In the genomic region with DNA sequence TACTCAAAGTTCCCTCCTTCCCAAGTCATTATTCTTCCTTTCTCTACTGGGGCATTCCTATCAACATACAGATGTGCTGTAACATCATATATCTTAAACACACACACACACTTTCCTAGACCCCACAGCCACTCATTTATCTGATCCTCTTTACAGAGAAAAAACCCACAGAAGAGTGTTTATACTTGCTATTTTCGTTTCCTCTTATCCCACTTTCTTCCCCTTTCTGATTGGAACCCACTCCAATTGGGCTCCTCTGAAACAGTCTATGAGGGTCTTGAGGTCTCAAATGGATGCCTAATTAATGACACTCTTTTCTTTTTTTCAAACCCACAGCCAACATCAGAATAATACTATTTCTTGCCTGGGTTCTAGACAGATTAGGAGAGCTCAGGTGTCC, we compare ENCODE assay signal across 20 cellular contexts.
"Had no signal": no experiment of that assay in that cellular context is flagged by ENCODE, and none has a peak within 500 bp of the region (broad histone marks: within the 10 kb centered on the region; RNA-seq: fewer than 3 reads in every experiment).

No MANE protein-coding gene starts in this region.

- H3K36me3 ChIP-seq: gastroesophageal sphincter, ovary, spleen, suprapubic skin, tibial artery had no signal

- H3K9me3 ChIP-seq: gastroesophageal sphincter, ovary, psoas muscle, spleen, suprapubic skin, tibial artery had no signal

- H3K4me1 ChIP-seq: gastroesophageal sphincter, psoas muscle, spleen, suprapubic skin, tibial artery had no signal

- H3K4me3 ChIP-seq: gastroesophageal sphincter, ovary, psoas muscle, spleen, suprapubic skin, tibial artery had no signal

- DNase-seq: activated CD4-positive, alpha-beta memory T cell treated with anti-CD3 and anti-CD28 coated beads, Interleukin-2, amount 10 ng/mL, durations not matched to agents 7 days and 5 days; activated CD4-positive, alpha-beta T cell treated with anti-CD3 and anti-CD28 coated beads for 1 hour; activated CD4-positive, alpha-beta T cell treated with anti-CD3 and anti-CD28 coated beads, Interleukin-2, amount 10 ng/mL, durations not matched to agents 7 days and 5 days; activated CD8-positive, alpha-beta memory T cell treated with anti-CD3 and anti-CD28 coated beads, Interleukin-2, amount 50 U/mL, for 48 hours; activated gamma-delta T cell; activated naive CD4-positive, alpha-beta T cell treated with anti-CD3 and anti-CD28 coated beads, Interleukin-2, amount 10 ng/mL, durations not matched to agents 7 days and 5 days; activated T-cell treated with anti-CD3 and anti-CD28 coated beads, Interleukin-2, amount 50 U/mL, for 24 hours; amniotic stem cell; caudate nucleus; hippocampal formation; midbrain; naive thymus-derived CD4-positive, alpha-beta T cell; ovary; psoas muscle; spleen; stimulated activated naive CD4-positive, alpha-beta T cell; tibial artery had no signal

- H3K27ac ChIP-seq: gastroesophageal sphincter, ovary, psoas muscle, spleen, suprapubic skin, tibial artery had no signal

- ATAC-seq: gastroesophageal sphincter; naive thymus-derived CD4-positive, alpha-beta T cell; psoas muscle; WTC11 had no signal

- H3K27me3 ChIP-seq: ovary, spleen, suprapubic skin, tibial artery had no signal
